Comparison of ENCODE assay signal across 2 cellular contexts in genomic region chr17:39934324-39934723, GRCh38.
TF ChIP-seq lines count a peak whose summit lies in the region.

No MANE protein-coding gene starts in this region.

TF ChIP-seq in GM23338, 12 proteins besides CTCF, POLR2A, EP300 and RAD21:
- TF ChIP-seq REST (IDR thresholded peaks at IDR 0.05; ENCODE audit: unreplicated experiment): no peak
- no peak for TF ChIP-seq ZNF462 (CRISPR knock-in tag; IDR thresholded peaks at IDR 0.05)
- no peak for TF ChIP-seq JUNB (IDR thresholded peaks at IDR 0.05; ENCODE audit: unreplicated experiment)
- TF ChIP-seq ETS1 (IDR thresholded peaks at IDR 0.05): no peak
- TF ChIP-seq ZNF114 (CRISPR knock-in tag; IDR thresholded peaks at IDR 0.05): no peak
- no peak for TF ChIP-seq NANOG (IDR thresholded peaks at IDR 0.05; ENCODE audit: borderline replicate concordance)
- no peak for TF ChIP-seq EZH2phosphoT487 (IDR thresholded peaks at IDR 0.05; ENCODE audit: unreplicated experiment)
- TF ChIP-seq STAT1 (IDR thresholded peaks at IDR 0.05; ENCODE audit: unreplicated experiment): no peak
- no peak for TF ChIP-seq POLR2AphosphoS5 (IDR thresholded peaks at IDR 0.05; ENCODE audit: low read depth)
- no peak for TF ChIP-seq CREB1 (CRISPR knock-in tag; IDR thresholded peaks at IDR 0.05; ENCODE audit: low read depth)
- TF ChIP-seq ZNF331 (CRISPR knock-in tag; IDR thresholded peaks at IDR 0.05; ENCODE audit: low read depth): no peak
- no peak for TF ChIP-seq EZH2 (IDR thresholded peaks at IDR 0.05; ENCODE audit: low read depth, unreplicated experiment)

TF ChIP-seq in HepG2, 621 proteins besides CTCF, POLR2A, EP300 and RAD21 (continues in another document):
- no peak for TF ChIP-seq USF2 (IDR thresholded peaks at IDR 0.05; ENCODE audit: low read depth, low read length)
- TF ChIP-seq USF2 (CRISPR knock-in tag; IDR thresholded peaks at IDR 0.05; ENCODE audit: borderline replicate concordance): no peak
- no peak for TF ChIP-seq PAF1 (CRISPR knock-in tag; IDR thresholded peaks at IDR 0.05)
- no peak for TF ChIP-seq ZNF230 (CRISPR knock-in tag; IDR thresholded peaks at IDR 0.05)
- TF ChIP-seq HOXA3 (CRISPR knock-in tag; IDR thresholded peaks at IDR 0.05): no peak
- no peak for TF ChIP-seq ZBTB7B (CRISPR knock-in tag; IDR thresholded peaks at IDR 0.05)
- TF ChIP-seq FOXP1 (IDR thresholded peaks at IDR 0.05): no peak
- TF ChIP-seq FOXP1 (CRISPR knock-in tag; IDR thresholded peaks at IDR 0.05): 0 out of 2 replicates have a peak, but pooled peaks have one; percentile 31
- TF ChIP-seq NFYC (CRISPR knock-in tag; IDR thresholded peaks at IDR 0.05): no peak
- no peak for TF ChIP-seq ZNF335 (CRISPR knock-in tag; IDR thresholded peaks at IDR 0.05)
- no peak for TF ChIP-seq POLR2AphosphoS2 (IDR thresholded peaks at IDR 0.05; ENCODE audit: low read depth, low read length)
- no peak for TF ChIP-seq SOX6 (IDR thresholded peaks at IDR 0.05)
- peak; percentile 54 for TF ChIP-seq SOX6 (CRISPR knock-in tag; IDR thresholded peaks at IDR 0.05)
- no peak for TF ChIP-seq ZBTB37 (CRISPR knock-in tag; IDR thresholded peaks at IDR 0.05)
- peak; percentile 20; the same call in 1 of the 2 replicates for TF ChIP-seq ELF3 (CRISPR knock-in tag; IDR thresholded peaks at IDR 0.05)
- TF ChIP-seq BCL3 (CRISPR knock-in tag; IDR thresholded peaks at IDR 0.05): no peak
- TF ChIP-seq RXRB (CRISPR knock-in tag; IDR thresholded peaks at IDR 0.05; ENCODE audit: borderline replicate concordance): peak; percentile 32; the same call in 1 of the 2 replicates
- no peak for TF ChIP-seq THRA (CRISPR knock-in tag; IDR thresholded peaks at IDR 0.05; ENCODE audit: borderline replicate concordance)
- no peak for TF ChIP-seq ZBTB4 (CRISPR knock-in tag; IDR thresholded peaks at IDR 0.05; ENCODE audit: borderline replicate concordance)
- TF ChIP-seq MXD4 (CRISPR knock-in tag; IDR thresholded peaks at IDR 0.05): no peak
- TF ChIP-seq ZMYM3 (CRISPR knock-in tag; IDR thresholded peaks at IDR 0.05): peak; percentile 43; the same call in 1 of the 2 replicates
- no peak for TF ChIP-seq CBFB (CRISPR knock-in tag; IDR thresholded peaks at IDR 0.05)
- TF ChIP-seq ZFP36L2 (CRISPR knock-in tag; IDR thresholded peaks at IDR 0.05): no peak
- TF ChIP-seq CREB1 (IDR thresholded peaks at IDR 0.05): no peak
- TF ChIP-seq CREB1 (CRISPR knock-in tag; IDR thresholded peaks at IDR 0.05): no peak
- peak; percentile 23; the same call in 1 of the 2 replicates for TF ChIP-seq ETV5 (CRISPR knock-in tag; IDR thresholded peaks at IDR 0.05; ENCODE audit: borderline replicate concordance)
- no peak for TF ChIP-seq SMARCE1 (IDR thresholded peaks at IDR 0.05; ENCODE audit: borderline replicate concordance)
- TF ChIP-seq PPARG (CRISPR knock-in tag; conservative IDR thresholded peaks at IDR 0.05): peak; percentile 26; the same call in 1 of the 2 replicates
- no peak for TF ChIP-seq CCDC6 (CRISPR knock-in tag; IDR thresholded peaks at IDR 0.05)
- no peak for TF ChIP-seq EED (CRISPR knock-in tag; IDR thresholded peaks at IDR 0.05)
- TF ChIP-seq XRCC5 (optimal IDR thresholded peaks at IDR 0.05; ENCODE audit: low read length): no peak
- no peak for TF ChIP-seq ZNF547 (CRISPR knock-in tag; IDR thresholded peaks at IDR 0.05)
- no peak for TF ChIP-seq ATAD3A (CRISPR knock-in tag; IDR thresholded peaks at IDR 0.05)
- TF ChIP-seq SP5 (CRISPR knock-in tag; IDR thresholded peaks at IDR 0.05; ENCODE audit: borderline replicate concordance, low read depth): peak; percentile 58; the same call in 1 of the 2 replicates
- peak; percentile 88 for TF ChIP-seq ZNF7 (CRISPR knock-in tag; IDR thresholded peaks at IDR 0.05)
- no peak for TF ChIP-seq ZNF143 (CRISPR knock-in tag; IDR thresholded peaks at IDR 0.05)
- TF ChIP-seq RFX5 (IDR thresholded peaks at IDR 0.05; ENCODE audit: low read depth, low read length): no peak
- no peak for TF ChIP-seq ZNF205 (CRISPR knock-in tag; IDR thresholded peaks at IDR 0.05)
- peak; percentile 70 for TF ChIP-seq RCOR2 (CRISPR knock-in tag; IDR thresholded peaks at IDR 0.05)
- no peak for TF ChIP-seq ZBTB33 (CRISPR knock-in tag; IDR thresholded peaks at IDR 0.05)
- TF ChIP-seq CEBPB (IDR thresholded peaks at IDR 0.05; ENCODE audit: borderline replicate concordance, low read depth, low read length): no peak
- no peak for TF ChIP-seq HMGXB3 (CRISPR knock-in tag; IDR thresholded peaks at IDR 0.05; ENCODE audit: borderline replicate concordance)
